In the genomic region with DNA sequence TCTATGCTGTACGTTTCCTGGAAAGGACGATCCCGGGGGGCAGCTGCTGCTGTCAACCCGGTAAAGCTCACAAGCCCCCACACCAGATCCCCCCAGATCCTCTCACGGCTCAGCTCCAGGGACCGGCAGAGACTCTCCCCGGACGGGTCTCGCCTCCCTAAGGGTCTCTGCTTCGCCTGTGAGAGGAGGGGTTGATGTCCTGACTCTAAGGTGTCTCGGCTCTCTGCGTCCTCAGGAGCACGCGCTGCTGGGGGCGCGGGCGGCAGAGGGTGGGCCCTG, we compare ENCODE assay signal across 1 cellular context.
TF ChIP-seq lines count a peak whose summit lies in the region.

No MANE protein-coding gene starts in this region.

TF ChIP-seq in K562, 482 proteins besides CTCF, POLR2A, EP300 and RAD21:
- TF ChIP-seq ZNF24 (IDR thresholded peaks at IDR 0.05) (no peak), ARID2 (IDR thresholded peaks at IDR 0.05) (no peak), MAZ (CRISPR knock-in tag; conservative IDR thresholded peaks at IDR 0.05 in 1 of 2, IDR thresholded peaks at IDR 0.05 in 1 of 2) (0 out of 4 replicates have a peak, but pooled peaks of 1 of the 2 experiments have one; percentile 15), PHTF2 (CRISPR knock-in tag; IDR thresholded peaks at IDR 0.05) (no peak), YBX1 (IDR thresholded peaks at IDR 0.05) (no peak), TBL1XR1 (IDR thresholded peaks at IDR 0.05; ENCODE audit: low read length in 2 of 2) (no peak), HDGF (IDR thresholded peaks at IDR 0.05) (no peak), ZNF717 (CRISPR knock-in tag; IDR thresholded peaks at IDR 0.05) (no peak), SIN3B (IDR thresholded peaks at IDR 0.05; ENCODE audit: low read depth) (no peak), ZKSCAN1 (IDR thresholded peaks at IDR 0.05; ENCODE audit: low read depth, low read length) (no peak), ZFP30 (CRISPR knock-in tag; IDR thresholded peaks at IDR 0.05; ENCODE audit: borderline replicate concordance) (no peak), ZNF75A (CRISPR knock-in tag; IDR thresholded peaks at IDR 0.05) (no peak), CREM (IDR thresholded peaks at IDR 0.05; ENCODE audit: low read depth) (no peak), NCOA2 (IDR thresholded peaks at IDR 0.05; ENCODE audit: partially characterized antibody in 2 of 2) (no peak), ZC3H4 (CRISPR knock-in tag; IDR thresholded peaks at IDR 0.05; ENCODE audit: borderline replicate concordance) (0 out of 2 replicates have a peak, but pooled peaks have one; percentile 25)
